ENCODE assay signal across 8 cellular contexts in genomic region chr10:102503264-102504178, GRCh38. TPM values are rescaled to one million over a fixed set of nuclear protein-coding genes. Genes with fewer than 3 reads are reported as not detected.
A peak's percentile ranks its signal among the peaks of the same experiment; 100 is the strongest.
DNase-seq lines count a peak whose midpoint lies in the region; ATAC-seq and TF ChIP-seq lines count a peak whose summit lies in the region.

SUFU (plus strand) TSS chr10:102503972; CDS start chr10:102504153, 181 bp downstream.

- intact Hi-C loops in cardiac septum (cut with DNase I), result loop anchor here (2.0 to 5.0 kb wide), 3 partner anchors 81 to 139 kb away; partner anchors contain the start of gene FBXL15

- peak within 1 kb of the TSS; percentile 32 for H4K8ac ChIP-seq in trophoblast cell (ENCODE audit: low read depth, low read length)

- H3K9me3 ChIP-seq in SU-DHL-6 (ENCODE audit: insufficient read depth, low read length), result no peaks in the 10 kb centered on the region
- no peaks in the 10 kb centered on the region for H3K9me3 ChIP-seq in trophoblast cell (ENCODE audit: insufficient read depth, low read depth, low read length)

- peak within 1 kb of the TSS; percentile 36 for H3K18ac ChIP-seq in trophoblast cell (ENCODE audit: low read length)

- H3K4me3 ChIP-seq in SU-DHL-6 (ENCODE audit: insufficient read depth, low read length, poor library complexity, severe bottlenecking), result peak within 1 kb of the TSS; percentile 82
- H3K4me3 ChIP-seq in trophoblast cell (ENCODE audit: low read depth, low read length), result peak within 1 kb of the TSS; percentile 96

- peak within 1 kb of the TSS; percentile 85 for H3K27ac Mint-ChIP-seq in type B pancreatic cell

- H3K4me2 ChIP-seq in SU-DHL-6 (ENCODE audit: low read depth, low read length, poor library complexity, severe bottlenecking) (peak within 1 kb of the TSS; percentile 93), trophoblast cell (ENCODE audit: low read length) (peak within 1 kb of the TSS; percentile 76)

- peaks cover 8% of the 10 kb centered on the region; the same call in 1 of the 2 replicates for H4K20me1 ChIP-seq in SU-DHL-6 (ENCODE audit: low read depth, low read length)

- H3K36me3 Mint-ChIP-seq in type B pancreatic cell, result peaks cover 7% of the 10 kb centered on the region

- no peaks in the 10 kb centered on the region for H3K36me3 ChIP-seq in SU-DHL-6 (ENCODE audit: low read length)
- H3K36me3 ChIP-seq in trophoblast cell (ENCODE audit: control insufficient read depth in 1 of 2, insufficient read depth in 2 of 2, low read length in 2 of 2), result peaks cover 0 to 8% of the 10 kb centered on the region in 2 experiments

- no peaks in the 10 kb centered on the region for H3K27me3 Mint-ChIP-seq in type B pancreatic cell

- H3K9ac ChIP-seq in SU-DHL-6 (ENCODE audit: low read length) (peak within 1 kb of the TSS; percentile 78), trophoblast cell (ENCODE audit: low read length) (peak within 1 kb of the TSS; percentile 74)

- peak within 1 kb of the TSS; percentile 67 for H2AK5ac ChIP-seq in trophoblast cell (ENCODE audit: low read length)

- H3K4me1 Mint-ChIP-seq in type B pancreatic cell (ENCODE audit: unreplicated experiment), result peaks cover 33% of the 10 kb centered on the region

- peak; percentile 92 for DNase-seq in NCI-H128 (lab: John Stamatoyannopoulos, UW; ENCODE audit: unreplicated experiment)
- DNase-seq in activated naive CD8-positive, alpha-beta T cell treated with anti-CD3 and anti-CD28 coated beads, Interleukin-2, amount 50 U/mL, for 16 hours (ENCODE audit: low read depth, low spot score), result peak; percentile 96
- DNase-seq in cardiac septum (ENCODE audit: low spot score), result peak; percentile 99
- peak; percentile 98 to 100 for DNase-seq in trophoblast cell
- peak; percentile 98 for DNase-seq in type B pancreatic cell (ENCODE audit: extremely low spot score, unreplicated experiment)

- TF ChIP-seq CTCF in GM12873 (IDR thresholded peaks at IDR 0.05; ENCODE audit: insufficient read depth, low read depth, low read length, missing control alignments), result peak; percentile 88
- peak; percentile 69 for TF ChIP-seq CTCF in SU-DHL-6 (IDR thresholded peaks at IDR 0.05; ENCODE audit: insufficient read depth, low read length, poor library complexity, severe bottlenecking)
- peak; percentile 94 for TF ChIP-seq CTCF in type B pancreatic cell (conservative IDR thresholded peaks at IDR 0.05)

- peaks cover 7% of the 10 kb centered on the region for H3F3A ChIP-seq in SU-DHL-6 (ENCODE audit: insufficient read depth)

- WGBS in trophoblast cell (ENCODE audit: extremely low coverage, insufficient coverage, insufficient read length), result no CpG with 5 or more reads among the region's 44 CpGs

- peaks cover 13% of the 10 kb centered on the region for H3K79me1 ChIP-seq in trophoblast cell (ENCODE audit: low read length)

- ATAC-seq in HG02759 (IDR thresholded peaks at IDR 0.05; ENCODE audit: unreplicated experiment), result peak; percentile 68

- peak within 1 kb of the TSS; percentile 52 for H4K91ac ChIP-seq in trophoblast cell (ENCODE audit: low read depth, low read length)

- H2AFZ ChIP-seq in SU-DHL-6 (ENCODE audit: low read depth, low read length, severe bottlenecking) (peak within 1 kb of the TSS; percentile 82), trophoblast cell (ENCODE audit: insufficient read depth, low read length, poor library complexity) (peak within 1 kb of the TSS; percentile 77)

- H3K27ac ChIP-seq in SU-DHL-6 (ENCODE audit: low read depth, low read length) (peak within 1 kb of the TSS; percentile 61), trophoblast cell (ENCODE audit: low read depth, low read length) (peak within 1 kb of the TSS; percentile 40)

- H3K27me3 ChIP-seq in SU-DHL-6 (ENCODE audit: low read length) (no peaks in the 10 kb centered on the region), trophoblast cell (ENCODE audit: insufficient read depth, low read length) (no peaks in the 10 kb centered on the region)

- H3K23ac ChIP-seq in trophoblast cell (ENCODE audit: low read length), result no peak within 1 kb of the TSS

- H3K9me2 ChIP-seq in SU-DHL-6 (replicated peaks; ENCODE audit: insufficient read depth, low read length), result no peaks in the 10 kb centered on the region

- no peaks in the 10 kb centered on the region for H3K9me3 Mint-ChIP-seq in type B pancreatic cell

- H3K4me1 ChIP-seq in trophoblast cell (ENCODE audit: control insufficient read depth in 1 of 2, insufficient read depth in 2 of 2, low read length in 2 of 2), result peaks cover 3 to 8% of the 10 kb centered on the region in 2 experiments

- no peak within 1 kb of the TSS for H3K4me3 Mint-ChIP-seq in type B pancreatic cell

- H3K79me2 ChIP-seq in SU-DHL-6 (ENCODE audit: insufficient read depth, low read length) (peaks cover 31% of the 10 kb centered on the region), trophoblast cell (ENCODE audit: control insufficient read depth, insufficient read depth, low read length, poor library complexity) (peaks cover 23% of the 10 kb centered on the region)

- H4K12ac ChIP-seq in trophoblast cell (ENCODE audit: low read depth, low read length), result peak within 1 kb of the TSS; percentile 91

- peak within 1 kb of the TSS; percentile 84 for H2BK120ac ChIP-seq in trophoblast cell (ENCODE audit: insufficient read depth, low read length, poor library complexity)

- H3K14ac ChIP-seq in trophoblast cell (ENCODE audit: low read length), result peak within 1 kb of the TSS; percentile 60

- H2BK5ac ChIP-seq in trophoblast cell (ENCODE audit: low read depth, low read length, poor library complexity), result peak within 1 kb of the TSS; percentile 63

- peak within 1 kb of the TSS; percentile 8 for H2BK12ac ChIP-seq in trophoblast cell (ENCODE audit: low read length)

- H3K4ac ChIP-seq in trophoblast cell (ENCODE audit: low read depth, low read length), result peak within 1 kb of the TSS; percentile 66

RNA-seq across cellular contexts. Expression of gene SUFU, which starts in this region (rescaled TPM):
- 6.1 TPM for total RNA-seq in cardiac septum
- 13.3 and 14.2 TPM in 2 replicates for polyA plus RNA-seq in trophoblast cell (2013)
- 18.5 and 29.4 TPM in 2 replicates for total RNA-seq in type B pancreatic cell (ENCODE audit: low replicate concordance)

Comparison
In these comparisons a context has a peak if more than half of its experiments do, and no peak if none do; other contexts are left out.
1. Peak in every context shown above with its lines: DNase-seq, ATAC-seq, H3K4me3 ChIP-seq and H3K27ac ChIP-seq.